Comparison of ENCODE assay signal across 20 cellular contexts in the genomic region with DNA sequence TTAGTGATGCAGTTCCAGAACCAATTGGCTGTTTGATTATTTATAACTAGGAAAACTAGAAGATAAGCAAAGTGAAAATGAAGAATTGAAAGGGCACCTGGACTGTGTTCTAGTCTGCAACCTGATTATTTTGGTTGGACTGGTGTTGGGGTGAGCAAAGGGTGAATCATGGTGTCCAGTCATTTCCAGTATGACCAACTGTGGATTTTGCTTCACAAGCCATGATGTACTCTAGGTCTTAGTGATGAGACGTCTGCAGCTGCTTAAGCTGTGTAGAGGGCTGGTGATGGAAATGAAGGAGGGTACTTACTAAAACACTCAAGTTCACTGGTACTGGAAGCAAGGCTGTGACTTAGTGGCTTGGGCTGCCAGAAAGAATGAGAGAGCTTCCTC.
DNase-seq lines count a peak whose midpoint lies in the region; ATAC-seq, FAIRE-seq and TF ChIP-seq lines count a peak whose summit lies in the region.
"Had no signal": no experiment of that assay in that cellular context is flagged by ENCODE, and none has a peak within 500 bp of the region (broad histone marks: within the 10 kb centered on the region; RNA-seq: fewer than 3 reads in every experiment).

No MANE protein-coding gene starts in this region.

- DNase-seq in AG10803 (ENCODE audit: low read depth) (peak; percentile 52), MG63 (peak; percentile 67), H1 (ENCODE audit: low read depth in 1 of 2, low spot score in 2 of 2) (no peak), mesendoderm (no peak), HuH-7 (ENCODE audit: low spot score) (no peak), DMS53 (lab: John Stamatoyannopoulos, UW) (no peak)
- no peak for DNase-seq in activated T-cell treated with anti-CD3 and anti-CD28 coated beads, Interleukin-2, amount 50 U/mL, for 24 hours
- DNase-seq: activated CD4-positive, alpha-beta T cell treated with anti-CD3 and anti-CD28 coated beads, Interleukin-2, amount 10 ng/mL, durations not matched to agents 7 days and 5 days; activated T-cell treated with anti-CD3 and anti-CD28 coated beads, Interleukin-2, amount 50 U/mL, for 4 hours; DMS79 treated with DMSO at 0.1 percent for 48 hours; immature natural killer cell; mucosa of descending colon; NCI-H510A treated with DMSO at 0.1 percent for 48 hours; Peyer's patch had no signal

- no peaks in the 10 kb centered on the region for H3K79me1 ChIP-seq in H1 (ENCODE audit: low read depth, low read length)
- H3K79me1 ChIP-seq in mesendoderm (ENCODE audit: low read length), result no peaks in the 10 kb centered on the region

- TF ChIP-seq CTCF in AG10803 (conservative IDR thresholded peaks at IDR 0.05; ENCODE audit: low read length), result no peak
- no peak for TF ChIP-seq CTCF in H1 (IDR thresholded peaks at IDR 0.05; ENCODE audit: control extremely low read depth in 1 of 3, insufficient read depth in 1 of 3, low read depth in 1 of 3, low read length in 3 of 3)

- H3K27me3 Mint-ChIP-seq in activated T-cell treated with anti-CD3 and anti-CD28 coated beads, Interleukin-2, amount 50 U/mL, for 24 hours, result peaks cover 3% of the 10 kb centered on the region
- H3K27me3 Mint-ChIP-seq: activated CD4-positive, alpha-beta T cell treated with anti-CD3 and anti-CD28 coated beads, Interleukin-2, amount 10 ng/mL, durations not matched to agents 7 days and 5 days had no signal

- H4K20me1 ChIP-seq in H1 (replicated peaks in 1 of 2; ENCODE audit: control insufficient read depth in 1 of 2, insufficient read depth in 2 of 2, low read length in 2 of 2), result no peaks in the 10 kb centered on the region
- H4K20me1 ChIP-seq: BLaER1 had no signal

- H3K4me1 Mint-ChIP-seq in activated T-cell treated with anti-CD3 and anti-CD28 coated beads, Interleukin-2, amount 50 U/mL, for 24 hours (ENCODE audit: low read depth), result no peaks in the 10 kb centered on the region
- H3K4me1 Mint-ChIP-seq: activated CD4-positive, alpha-beta T cell treated with anti-CD3 and anti-CD28 coated beads, Interleukin-2, amount 10 ng/mL, durations not matched to agents 7 days and 5 days; immature natural killer cell had no signal

- no peak overlapping the region for H3K4me3 Mint-ChIP-seq in activated T-cell treated with anti-CD3 and anti-CD28 coated beads, Interleukin-2, amount 50 U/mL, for 24 hours
- H3K4me3 Mint-ChIP-seq: activated CD4-positive, alpha-beta T cell treated with anti-CD3 and anti-CD28 coated beads, Interleukin-2, amount 10 ng/mL, durations not matched to agents 7 days and 5 days; activated T-cell treated with anti-CD3 and anti-CD28 coated beads, Interleukin-2, amount 50 U/mL, for 4 hours; immature natural killer cell; T-helper 2 cell treated with Interferon-gamma antibody and Interleukin-4, amounts not matched to agents 5 μg/mL and 100 μg/mL, for 36 hours had no signal

- ATAC-seq in HG03442 (IDR thresholded peaks at IDR 0.05; ENCODE audit: unreplicated experiment), result no peak
- ATAC-seq: activated T-cell treated with anti-CD3 and anti-CD28 coated beads, Interleukin-2, amount 50 U/mL, for 4 hours; GM12878; mucosa of descending colon had no signal

- H3K4me3 ChIP-seq in AG10803 (ENCODE audit: low read length) (no peak overlapping the region), MG63 (no peak overlapping the region), H1 (ENCODE audit: extremely low read depth in 1 of 4, insufficient read depth in 2 of 4, low read depth in 3 of 4, low read length in 4 of 4) (no peak overlapping the region), mesendoderm (ENCODE audit: low read length) (no peak overlapping the region)
- H3K4me3 ChIP-seq: BLaER1, coronary artery, GM12878, mucosa of descending colon, Peyer's patch, tibial nerve had no signal

- no peak for TF ChIP-seq POLR2A in H1 (IDR thresholded peaks at IDR 0.05; ENCODE audit: control extremely low read depth in 1 of 2, low read depth in 2 of 2, low read length in 2 of 2)

- TF ChIP-seq EP300 in H1 (IDR thresholded peaks at IDR 0.05; ENCODE audit: borderline replicate concordance in 1 of 2, low read depth in 2 of 2, low read length in 2 of 2), result no peak

- H3K79me2 ChIP-seq in H1 (ENCODE audit: control insufficient read depth in 1 of 2, insufficient read depth in 2 of 2, low read length in 2 of 2), result no peaks in the 10 kb centered on the region
- no peaks in the 10 kb centered on the region for H3K79me2 ChIP-seq in mesendoderm (ENCODE audit: control insufficient read depth, insufficient read depth, low read length)

- H3K18ac ChIP-seq in H1 (ENCODE audit: extremely low read depth, low read length), result no peak overlapping the region
- H3K18ac ChIP-seq in mesendoderm (ENCODE audit: low read length), result no peak overlapping the region

- CTCF ChIA-PET in H1 (lab: Charles Lee; ENCODE audit: partially characterized antibody), result interaction anchor here (1.0 kb wide), 1 partner anchor 18 kb away, joined by 3 read pairs; no protein-coding TSS in a partner anchor

- no peak overlapping the region for H3K56ac ChIP-seq in H1 (replicated peaks; ENCODE audit: insufficient read length, low read depth, low read length)
- H3K56ac ChIP-seq in mesendoderm (ENCODE audit: low read length), result peak overlapping the region; percentile 70

- no peak overlapping the region for H2BK20ac ChIP-seq in H1 (ENCODE audit: low read length)

- no peaks in the 10 kb centered on the region for H3K9me3 Mint-ChIP-seq in activated T-cell treated with anti-CD3 and anti-CD28 coated beads, Interleukin-2, amount 50 U/mL, for 24 hours
- H3K9me3 Mint-ChIP-seq: activated CD4-positive, alpha-beta T cell treated with anti-CD3 and anti-CD28 coated beads, Interleukin-2, amount 10 ng/mL, durations not matched to agents 7 days and 5 days; activated T-cell treated with anti-CD3 and anti-CD28 coated beads, Interleukin-2, amount 50 U/mL, for 4 hours; T-helper 2 cell treated with Interferon-gamma antibody and Interleukin-4, amounts not matched to agents 5 μg/mL and 100 μg/mL, for 36 hours had no signal

- H4K5ac ChIP-seq in H1 (ENCODE audit: insufficient read length, low read depth, low read length) (no peak overlapping the region), mesendoderm (ENCODE audit: low read length) (no peak overlapping the region)

- H2AK5ac ChIP-seq in H1 (ENCODE audit: low read depth, low read length) (no peak overlapping the region), mesendoderm (ENCODE audit: low read length) (peak overlapping the region; percentile 66)

- H3K23me2 ChIP-seq in H1 (ENCODE audit: low read depth, low read length), result no peaks in the 10 kb centered on the region

- H4K91ac ChIP-seq in H1 (replicated peaks; ENCODE audit: insufficient read length, low read length), result no peak overlapping the region

- no peaks in the 10 kb centered on the region for H3K9me3 ChIP-seq in MG63
- no peaks in the 10 kb centered on the region for H3K9me3 ChIP-seq in H1 (ENCODE audit: insufficient read depth in 2 of 2, low read depth in 1 of 2, low read length in 1 of 2)
- H3K9me3 ChIP-seq: BLaER1, mucosa of descending colon, Peyer's patch, tibial nerve had no signal

- no peak for TF ChIP-seq RAD21 in H1 (IDR thresholded peaks at IDR 0.05 in 1 of 2, conservative IDR thresholded peaks at IDR 0.05 in 1 of 2; ENCODE audit: low read depth in 2 of 2, low read length in 2 of 2)

- H2BK15ac ChIP-seq in H1 (ENCODE audit: low read length), result no peak overlapping the region
- no peak overlapping the region for H2BK15ac ChIP-seq in mesendoderm (replicated peaks; ENCODE audit: low read depth)

- H4K8ac ChIP-seq in H1 (ENCODE audit: extremely low read depth, insufficient read depth, low read length) (no peak overlapping the region), mesendoderm (ENCODE audit: low read depth, low read length) (no peak overlapping the region)

- H3K14ac ChIP-seq in H1 (ENCODE audit: insufficient read length), result no peak overlapping the region

- H3K9ac ChIP-seq in H1 (replicated peaks in 1 of 4; ENCODE audit: extremely low read depth in 1 of 4, low read depth in 3 of 4, low read length in 3 of 4), result no peak overlapping the region
- no peak overlapping the region for H3K9ac ChIP-seq in mesendoderm (ENCODE audit: low read length)
- H3K9ac ChIP-seq: BLaER1 had no signal

- WGBS in H1 (ENCODE audit: extremely low coverage in 1 of 2, insufficient coverage in 1 of 2, insufficient read length in 1 of 2, insufficient replicate concordance in 2 of 2, low coverage in 1 of 2, low lambda C conversion rate in 2 of 2, missing lambda C conversion rate in 1 of 2), 2 experiments, result 73% methylated on average over 1 of the region's 1 CpG; no CpG with 5 or more reads in 1 of the 2 experiments
- WGBS in mesendoderm (ENCODE audit: extremely low coverage, insufficient coverage, low lambda C conversion rate), result no CpG with 5 or more reads among the region's 1 CpG

- H3K27ac ChIP-seq in H1 (ENCODE audit: low read depth, low read length) (no peak overlapping the region), mesendoderm (ENCODE audit: low read depth, low read length) (peak overlapping the region; percentile 64)
- H3K27ac ChIP-seq: BLaER1, coronary artery, Peyer's patch, tibial nerve had no signal

- no peak overlapping the region for H2BK5ac ChIP-seq in H1 (ENCODE audit: low read depth, low read length)
- peak overlapping the region; percentile 79 for H2BK5ac ChIP-seq in mesendoderm (ENCODE audit: low read length)

- H3K23ac ChIP-seq in H1 (ENCODE audit: insufficient read length) (no peak overlapping the region), mesendoderm (ENCODE audit: low read length) (no peak overlapping the region)

- H3K27me3 ChIP-seq in MG63 (no peaks in the 10 kb centered on the region), H1 (replicated peaks in 1 of 4; ENCODE audit: control insufficient read depth in 3 of 4, extremely low read depth in 1 of 4, insufficient read depth in 3 of 4, low read length in 3 of 4) (no peaks in the 10 kb centered on the region), mesendoderm (ENCODE audit: insufficient read depth, low read length, poor library complexity) (no peaks in the 10 kb centered on the region)
- H3K27me3 ChIP-seq: BLaER1, Peyer's patch, tibial nerve had no signal

- H2BK120ac ChIP-seq in H1 (replicated peaks; ENCODE audit: low read depth, low read length) (no peak overlapping the region), mesendoderm (ENCODE audit: low read depth, low read length) (no peak overlapping the region)

- no peak overlapping the region for H3K4me2 ChIP-seq in H1 (ENCODE audit: insufficient read depth in 1 of 2, low read depth in 2 of 2, low read length in 2 of 2)
- no peak overlapping the region for H3K4me2 ChIP-seq in mesendoderm (ENCODE audit: low read length)
- H3K4me2 ChIP-seq: BLaER1 had no signal

- peak overlapping the region; percentile 29 for H3K4ac ChIP-seq in H1 (replicated peaks; ENCODE audit: insufficient read length, low read depth, low read length)
- peak overlapping the region; percentile 56 for H3K4ac ChIP-seq in mesendoderm (ENCODE audit: low read depth, low read length)

- H3K27ac Mint-ChIP-seq in activated T-cell treated with anti-CD3 and anti-CD28 coated beads, Interleukin-2, amount 50 U/mL, for 24 hours, result no peak overlapping the region
- H3K27ac Mint-ChIP-seq: activated CD4-positive, alpha-beta T cell treated with anti-CD3 and anti-CD28 coated beads, Interleukin-2, amount 10 ng/mL, durations not matched to agents 7 days and 5 days; immature natural killer cell; T-helper 2 cell treated with Interferon-gamma antibody and Interleukin-4, amounts not matched to agents 5 μg/mL and 100 μg/mL, for 36 hours had no signal

- H3K36me3 ChIP-seq in MG63, result no peaks in the 10 kb centered on the region
- H3K36me3 ChIP-seq in H1 (ENCODE audit: control insufficient read depth in 2 of 4, insufficient read depth in 4 of 4, low read length in 3 of 4), result no peaks in the 10 kb centered on the region
- H3K36me3 ChIP-seq in mesendoderm (ENCODE audit: control insufficient read depth, insufficient read depth, low read length), result no peaks in the 10 kb centered on the region
- H3K36me3 ChIP-seq: BLaER1, Peyer's patch, tibial nerve had no signal

- H2BK12ac ChIP-seq in H1 (ENCODE audit: low read depth, low read length), result no peak overlapping the region

- no peak overlapping the region for H2AFZ ChIP-seq in H1 (ENCODE audit: low read length)

- H3K36me3 Mint-ChIP-seq in activated T-cell treated with anti-CD3 and anti-CD28 coated beads, Interleukin-2, amount 50 U/mL, for 24 hours (ENCODE audit: low read depth), result no peaks in the 10 kb centered on the region
- H3K36me3 Mint-ChIP-seq: immature natural killer cell had no signal

- POLR2A ChIA-PET in H1 (lab: Charles Lee; ENCODE audit: partially characterized antibody), result no interaction called here

- FAIRE-seq in H1 (lab: Jason Lieb, UNC), result no peak
- FAIRE-seq: GM12878 had no signal

- H3K4me1 ChIP-seq in H1 (replicated peaks in 1 of 4; ENCODE audit: control insufficient read depth in 3 of 4, insufficient read depth in 4 of 4, low read length in 3 of 4) (no peaks in the 10 kb centered on the region), mesendoderm (ENCODE audit: control insufficient read depth, low read depth, low read length) (peaks cover 9% of the 10 kb centered on the region)
- H3K4me1 ChIP-seq: BLaER1, Peyer's patch had no signal

Comparison
In these comparisons a context has a peak if more than half of its experiments do, and no peak if none do; other contexts are left out.
1. DNase-seq: peak in AG10803 (single experiment) and MG63 (single experiment); none in H1 (0 of 2), mesendoderm (single experiment), activated T-cell treated with anti-CD3 and anti-CD28 coated beads, Interleukin-2, amount 50 U/mL, for 24 hours (single experiment), HuH-7 (single experiment) and DMS53 (single experiment).